Comparison of ENCODE assay signal across 1 cellular context in genomic region chr1:20212685-20213331, GRCh38.
A peak's percentile ranks its signal among the peaks of the same experiment; 100 is the strongest.
TF ChIP-seq lines count a peak whose summit lies in the region.

No MANE protein-coding gene starts in this region.

TF ChIP-seq in GM12878, 131 proteins besides CTCF, POLR2A, EP300 and RAD21 (continued from another document):
- TF ChIP-seq RUNX3 (IDR thresholded peaks at IDR 0.05; ENCODE audit: low read length) (0 out of 2 replicates have a peak, but pooled peaks have one; percentile 5), MTA3 (IDR thresholded peaks at IDR 0.05; ENCODE audit: borderline replicate concordance, low read length) (no peak), ZBTB40 (IDR thresholded peaks at IDR 0.05; ENCODE audit: borderline replicate concordance) (no peak)
